ENCODE assay signal across 9 cellular contexts in the genomic region with DNA sequence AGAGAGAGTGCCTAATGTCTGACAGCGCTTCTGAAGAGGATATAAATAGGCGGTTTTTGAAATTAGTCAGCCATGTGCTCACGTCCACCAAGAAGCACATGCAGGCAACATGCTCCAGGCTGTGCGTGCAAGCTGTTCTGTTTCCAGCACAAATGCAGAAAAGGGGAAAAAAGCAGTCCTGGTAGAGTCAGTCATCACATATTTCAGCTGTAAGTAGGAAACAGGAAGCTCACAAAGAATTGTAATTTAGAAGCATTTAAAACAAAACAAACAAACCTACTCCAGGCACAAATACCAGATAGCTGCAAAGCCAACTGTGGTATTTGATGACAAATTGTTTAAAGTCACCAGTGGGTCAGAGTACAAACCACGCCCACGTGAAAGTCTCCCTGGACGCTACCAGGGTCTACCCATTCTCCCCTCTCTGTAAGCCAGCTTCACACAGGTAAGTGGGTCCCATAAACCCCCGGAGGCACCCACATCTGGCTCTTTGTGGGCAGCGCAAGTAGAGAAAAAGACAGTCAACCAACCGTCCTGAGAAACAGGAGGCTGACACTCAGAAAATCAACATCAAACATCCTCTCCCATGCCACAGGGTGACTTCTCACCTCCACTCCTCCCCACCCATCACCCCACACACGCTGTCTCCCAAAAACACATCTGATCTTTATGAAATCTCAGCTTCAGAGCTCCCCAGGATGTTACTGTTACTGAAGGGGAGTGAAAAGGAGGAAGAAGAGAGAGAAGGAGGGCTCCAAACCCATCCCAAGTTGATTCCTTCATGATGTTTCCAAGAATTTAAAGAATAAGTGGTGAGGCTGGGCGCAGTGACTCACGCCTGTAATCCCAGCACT.
DNase-seq lines count a peak whose midpoint lies in the region; ATAC-seq, FAIRE-seq and TF ChIP-seq lines count a peak whose summit lies in the region.
"Had no signal": no experiment of that assay in that cellular context is flagged by ENCODE, and none has a peak within 500 bp of the region (broad histone marks: within the 10 kb centered on the region; RNA-seq: fewer than 3 reads in every experiment).

No MANE protein-coding gene starts in this region.

- no peak for TF ChIP-seq POLR2A in K562 (conservative IDR thresholded peaks at IDR 0.05)
- TF ChIP-seq POLR2A in HepG2 (IDR thresholded peaks at IDR 0.05; ENCODE audit: insufficient read depth in 1 of 2, low read depth in 2 of 2, low read length in 2 of 2): no peak

- H3K79me2 ChIP-seq in K562 (ENCODE audit: control insufficient read depth, insufficient read depth, low read length) (no peaks in the 10 kb centered on the region), HepG2 (ENCODE audit: insufficient read depth, low read length) (peaks cover 59% of the 10 kb centered on the region)

- H3K4me1 ChIP-seq in K562 (replicated peaks in 1 of 2; ENCODE audit: control insufficient read depth in 2 of 2, insufficient read depth in 2 of 2, low read length in 2 of 2) (no peaks in the 10 kb centered on the region), HepG2 (ENCODE audit: insufficient read depth, low read length) (peaks cover 67% of the 10 kb centered on the region), tibial artery (peaks cover 0 to 23% (median 10%) of the 10 kb centered on the region in 4 donors)

- H3K4me2 ChIP-seq in K562 (ENCODE audit: insufficient read depth, low read length) (no peak overlapping the region), HepG2 (ENCODE audit: low read depth, low read length) (peak overlapping the region; percentile 40)

- H2AFZ ChIP-seq in K562 (ENCODE audit: low read depth, low read length) (no peak overlapping the region), HepG2 (ENCODE audit: low read length) (no peak overlapping the region)
- H2AFZ ChIP-seq: parathyroid adenoma had no signal

- CTCF ChIA-PET in CD4-positive, alpha-beta T cell (lab: Charles Lee): interaction anchor here (0.8 to 2.0 kb wide), 6 partner anchors 10 to 45 kb away, joined by 3 to 9 read pairs (median 6); no protein-coding TSS in a partner anchor
- CTCF ChIA-PET in K562 (lab: Yijun Ruan, JAX; ENCODE audit: low intra/inter-chr PET ratio): no interaction called here
- CTCF ChIA-PET in HepG2 (lab: Yijun Ruan, JAX; ENCODE audit: low intra/inter-chr PET ratio, low total read pairs): no interaction called here

- H3K9me3 ChIP-seq in CD4-positive, alpha-beta T cell (ENCODE audit: control insufficient read depth, low read length): no peaks in the 10 kb centered on the region
- no peaks in the 10 kb centered on the region for H3K9me3 ChIP-seq in K562 (replicated peaks; ENCODE audit: control insufficient read depth, insufficient read depth, low read depth, low read length)
- no peaks in the 10 kb centered on the region for H3K9me3 ChIP-seq in HepG2 (ENCODE audit: low read length)
- H3K9me3 ChIP-seq in tibial artery: no peaks in the 10 kb centered on the region

- peak overlapping the region; percentile 97 for H3K27ac Mint-ChIP-seq in CD4-positive, alpha-beta T cell

- POLR2A ChIA-PET in CD4-positive, alpha-beta T cell (lab: Charles Lee): interaction anchor here (0.6 to 4.7 kb wide), 18 partner anchors 10 to 290 kb away, joined by 3 to 53 read pairs (median 4); partner anchors contain the start of genes CDNF, HSPA14, MSANTD7 and SUV39H2
- POLR2A ChIA-PET in K562 (lab: Yijun Ruan, JAX) (interaction anchor here (0.9 kb wide), 1 partner anchor 20 kb away, joined by 3 read pairs; no protein-coding TSS in a partner anchor), HepG2 (lab: Yijun Ruan, JAX) (interaction anchor here (0.9 to 1.8 kb wide), 3 partner anchors 10 to 38 kb away, joined by 3 to 9 read pairs (median 5); no protein-coding TSS in a partner anchor)

- peak in 1 of 10 experiments; percentile 44 for DNase-seq in CD4-positive, alpha-beta T cell
- DNase-seq in LHCN-M2 (ENCODE audit: low read depth): peak; percentile 93
- DNase-seq in K562 (ENCODE audit: extremely low read depth in 1 of 4, low spot score in 3 of 4): no peak
- DNase-seq in HepG2 (ENCODE audit: low spot score): peak; percentile 84
- DNase-seq in tibial artery: peak in 1 of 2 donors; percentile 82
- no peak for DNase-seq in NCI-H1417 treated with DMSO at 0.1 percent for 48 hours (lab: John Stamatoyannopoulos, UW)
- DNase-seq in NCI-H345 (lab: John Stamatoyannopoulos, UW): no peak

- in situ Hi-C loops in K562 (cut with MboI): no loop called here
- in situ Hi-C loops in HepG2 (cut with HindIII; ENCODE audit: extremely low pct_ligation_motif_present, low pct_unique_long_range_greater_than_20kb): no loop called here

- no peaks in the 10 kb centered on the region for H3K9me1 ChIP-seq in K562 (ENCODE audit: control insufficient read depth, insufficient read depth, low read length)

- no peaks in the 10 kb centered on the region for H3K27me3 ChIP-seq in CD4-positive, alpha-beta T cell (ENCODE audit: control insufficient read depth, insufficient read depth, low read length)
- H3K27me3 ChIP-seq in K562 (ENCODE audit: control insufficient read depth in 2 of 2, insufficient read depth in 2 of 2, low read length in 2 of 2) (peaks cover 10 to 28% of the 10 kb centered on the region in 2 experiments), HepG2 (ENCODE audit: control insufficient read depth in 1 of 2, insufficient read depth in 2 of 2, low read length in 2 of 2) (no peaks in the 10 kb centered on the region), tibial artery (no peaks in the 10 kb centered on the region)

- FAIRE-seq in K562 (lab: Jason Lieb, UNC): no peak
- FAIRE-seq in HepG2 (lab: Jason Lieb, UNC): no peak

- TF ChIP-seq RAD21 in K562 (CRISPR knock-in tag; conservative IDR thresholded peaks at IDR 0.05 in 1 of 2, IDR thresholded peaks at IDR 0.05 in 1 of 2) (no peak), HepG2 (CRISPR knock-in tag; IDR thresholded peaks at IDR 0.05) (no peak)

- H3K4me1 Mint-ChIP-seq in CD4-positive, alpha-beta T cell (ENCODE audit: low read depth): peaks cover 95% of the 10 kb centered on the region

- intact Hi-C loops in CD4-positive, alpha-beta T cell (cut with DNase I, micrococcal nuclease): loop anchor here in 1 of 2 experiments (1.0 kb wide), 1 partner anchor 14 kb away; no protein-coding TSS in a partner anchor
- intact Hi-C loops in K562 (cut with micrococcal nuclease): no loop called here
- intact Hi-C loops in HepG2 (cut with micrococcal nuclease; ENCODE audit: unreplicated experiment): no loop called here
- intact Hi-C loops in tibial artery (cut with DNase I; ENCODE audit: low total_unique reads): no loop called here

- H3K27me3 Mint-ChIP-seq in CD4-positive, alpha-beta T cell: no peaks in the 10 kb centered on the region

- TF ChIP-seq CTCF in CD4-positive, alpha-beta T cell (IDR thresholded peaks at IDR 0.05): no peak
- TF ChIP-seq CTCF in K562 (IDR thresholded peaks at IDR 0.05 in 2 of 3, conservative IDR thresholded peaks at IDR 0.05 in 1 of 3; ENCODE audit: insufficient read depth in 2 of 3, low read depth in 1 of 3, low read length in 3 of 3): no peak
- no peak for TF ChIP-seq CTCF in HepG2 (CRISPR knock-in tag; IDR thresholded peaks at IDR 0.05)
- no peak for TF ChIP-seq CTCF in tibial artery (IDR thresholded peaks at IDR 0.05)

- no peaks in the 10 kb centered on the region for H3K9me3 Mint-ChIP-seq in CD4-positive, alpha-beta T cell

- H4K20me1 ChIP-seq in K562 (replicated peaks; ENCODE audit: control insufficient read depth, insufficient read depth, low read length): no peaks in the 10 kb centered on the region
- no peaks in the 10 kb centered on the region for H4K20me1 ChIP-seq in HepG2 (ENCODE audit: insufficient read depth, low read length)

- H3K9ac ChIP-seq in K562 (ENCODE audit: insufficient read depth in 1 of 2, low read depth in 2 of 2, low read length in 2 of 2) (no peak overlapping the region), HepG2 (ENCODE audit: insufficient read depth, low read depth, low read length) (0 out of 2 replicates have a peak overlapping the region, but pooled peaks have one; percentile 35)
- H3K9ac ChIP-seq: parathyroid adenoma had no signal

- BruUV-seq in K562 (replicated peaks; lab: Mats Ljungman, UMichigan): no TSS peak
- BruUV-seq in HepG2 (replicated peaks; lab: Mats Ljungman, UMichigan): no TSS peak

- H3K4me3 ChIP-seq in K562 (no peak overlapping the region), HepG2 (replicated peaks in 1 of 3; ENCODE audit: insufficient read depth in 1 of 3, low read depth in 2 of 3, low read length in 3 of 3) (peak overlapping the region in 1 of 3 experiments; percentile 7; a peak in 1 of 6 replicates), tibial artery (no peak overlapping the region)

- H3K4me3 Mint-ChIP-seq in CD4-positive, alpha-beta T cell: peak overlapping the region; percentile 87

- peak overlapping the region; percentile 95 for H3K27ac ChIP-seq in CD4-positive, alpha-beta T cell (ENCODE audit: low read depth, low read length)
- H3K27ac ChIP-seq in K562 (ENCODE audit: extremely low read depth, low read depth, low read length): no peak overlapping the region
- peak overlapping the region; percentile 61 for H3K27ac ChIP-seq in HepG2 (ENCODE audit: extremely low read length, insufficient read depth, low read length)
- peak overlapping the region; percentile 66 to 77 for H3K27ac ChIP-seq in tibial artery
- H3K27ac ChIP-seq: parathyroid adenoma had no signal

- WGBS in K562 (ENCODE audit: insufficient coverage, low coverage, missing lambda C conversion rate): under 1% methylated on average over 13 of the region's 13 CpGs
- WGBS in HepG2 (ENCODE audit: low lambda C conversion rate): 52% methylated on average over 13 of the region's 13 CpGs

- peaks cover 48% of the 10 kb centered on the region for H3K36me3 Mint-ChIP-seq in CD4-positive, alpha-beta T cell (ENCODE audit: low read depth)

- H3K36me3 ChIP-seq in K562 (ENCODE audit: control insufficient read depth, insufficient read depth, low read length) (no peaks in the 10 kb centered on the region), HepG2 (replicated peaks in 1 of 2; ENCODE audit: control insufficient read depth in 1 of 2, insufficient read depth in 2 of 2, low read length in 2 of 2) (peaks cover 0 to 4% of the 10 kb centered on the region in 2 experiments; a peak in 1 of 5 replicates), tibial artery (no peaks in the 10 kb centered on the region)

- ATAC-seq in CD4-positive, alpha-beta T cell (ENCODE audit: poor library complexity): peak; percentile 33
- peak; percentile 74 for ATAC-seq in GM21381 (IDR thresholded peaks at IDR 0.05; ENCODE audit: unreplicated experiment)
- no peak for ATAC-seq in K562
- peak; percentile 89 for ATAC-seq in HepG2

- TF ChIP-seq EP300 in K562 (IDR thresholded peaks at IDR 0.05; ENCODE audit: low read length) (no peak), HepG2 (IDR thresholded peaks at IDR 0.05; ENCODE audit: low read depth in 2 of 2, low read length in 2 of 2) (peak in 1 of 2 experiments; percentile 54; a peak in 1 of 4 replicates), HepG2 (CRISPR knock-in tag; IDR thresholded peaks at IDR 0.05; ENCODE audit: borderline replicate concordance) (no peak)

TF ChIP-seq in K562, 482 proteins besides CTCF, POLR2A, EP300 and RAD21 (continues in another document):
- TF ChIP-seq ELF1 (tag; IDR thresholded peaks at IDR 0.05): no peak

TF ChIP-seq in HepG2, 621 proteins besides CTCF, POLR2A, EP300 and RAD21 (continues in another document):
- TF ChIP-seq THAP11 (CRISPR knock-in tag; IDR thresholded peaks at IDR 0.05): 0 out of 2 replicates have a peak, but pooled peaks have one; percentile 19
- peak; percentile 29 for TF ChIP-seq XRCC5 (optimal IDR thresholded peaks at IDR 0.05; ENCODE audit: low read length)

Comparison
In these comparisons a context has a peak if more than half of its experiments do, and no peak if none do; other contexts are left out.
1. DNase-seq: peak in LHCN-M2 (single experiment) and HepG2 (single experiment); none in K562 (0 of 4), NCI-H1417 treated with DMSO at 0.1 percent for 48 hours (single experiment) and NCI-H345 (single experiment).